ENCODE assay signal across 8 cellular contexts in genomic region chr9:127973169-127974001, GRCh38. TPM values are rescaled to one million over a fixed set of nuclear protein-coding genes. Genes with fewer than 3 reads are reported as not detected.
DNase-seq lines count a peak whose midpoint lies in the region; ATAC-seq and TF ChIP-seq lines count a peak whose summit lies in the region.
"Had no signal": no experiment of that assay in that cellular context is flagged by ENCODE, and none has a peak within 500 bp of the region (broad histone marks: within the 10 kb centered on the region; RNA-seq: fewer than 3 reads in every experiment).

No MANE protein-coding gene starts in this region.

- H4K20me1 ChIP-seq in Loucy (ENCODE audit: insufficient read depth, low read length, poor library complexity, severe bottlenecking), result peaks cover 70% of the 10 kb centered on the region

- H3K4me1 ChIP-seq in Loucy (ENCODE audit: insufficient read depth, low read length, poor library complexity, severe bottlenecking), result peaks cover 94% of the 10 kb centered on the region

- no peaks in the 10 kb centered on the region for H3F3A ChIP-seq in Loucy (ENCODE audit: low read depth)

- in situ Hi-C loops in GM13977 (cut with MboI; ENCODE audit: low pct_unique_long_range_greater_than_20kb, low sequenced_read_pairs, unreplicated experiment), result no loop called here

- CTCF ChIA-PET in activated CD8-positive, alpha-beta memory T cell treated with anti-CD3 and anti-CD28 coated beads, Interleukin-2, amount 10 ng/mL, durations not matched to agents 7 days and 5 days (lab: Charles Lee), result interaction anchor here (1.1 to 7.6 kb wide), 6 partner anchors 17 to 71 kb away, joined by 3 to 47 read pairs (median 6); no protein-coding TSS in a partner anchor

- H3K4me2 ChIP-seq in Loucy (ENCODE audit: low read depth, low read length, poor library complexity, severe bottlenecking), result peak overlapping the region; percentile 80

- no peak overlapping the region for H2AFZ ChIP-seq in Loucy (ENCODE audit: low read length)

- no peaks in the 10 kb centered on the region for H3K9me2 ChIP-seq in Loucy (replicated peaks; ENCODE audit: low read depth, low read length)

- no peak for ATAC-seq in activated CD8-positive, alpha-beta memory T cell treated with anti-CD3 and anti-CD28 coated beads, Interleukin-2, amount 10 ng/mL, durations not matched to agents 7 days and 5 days
- ATAC-seq in left ventricle myocardium superior, result peak; percentile 49
- no peak for ATAC-seq in stimulated activated effector memory CD8-positive, alpha-beta T cell treated with anti-CD3 and anti-CD28 coated beads, Interleukin-12 subunit alpha, Interleukin-12 subunit beta, amount 100 ng/mL, for 72 hours

- H3K9me3 Mint-ChIP-seq in activated CD8-positive, alpha-beta memory T cell treated with anti-CD3 and anti-CD28 coated beads, Interleukin-2, amount 10 ng/mL, durations not matched to agents 7 days and 5 days (ENCODE audit: low read depth), result no peaks in the 10 kb centered on the region
- no peaks in the 10 kb centered on the region for H3K9me3 Mint-ChIP-seq in stimulated activated effector memory CD8-positive, alpha-beta T cell treated with anti-CD3 and anti-CD28 coated beads, Interleukin-12 subunit alpha, Interleukin-12 subunit beta, amount 100 ng/mL, for 72 hours

- H3K9ac ChIP-seq in Loucy (ENCODE audit: low read depth, low read length, poor library complexity, severe bottlenecking), result peak overlapping the region; percentile 80

- H3K9me3 ChIP-seq in Loucy (ENCODE audit: insufficient read depth, low read depth, low read length), result no peaks in the 10 kb centered on the region

- peak overlapping the region; percentile 90 for H3K27ac Mint-ChIP-seq in activated CD8-positive, alpha-beta memory T cell treated with anti-CD3 and anti-CD28 coated beads, Interleukin-2, amount 10 ng/mL, durations not matched to agents 7 days and 5 days
- peak overlapping the region; percentile 92 for H3K27ac Mint-ChIP-seq in stimulated activated effector memory CD8-positive, alpha-beta T cell treated with anti-CD3 and anti-CD28 coated beads, Interleukin-12 subunit alpha, Interleukin-12 subunit beta, amount 100 ng/mL, for 72 hours

- peaks cover 96% of the 10 kb centered on the region for H3K79me2 ChIP-seq in Loucy (ENCODE audit: insufficient read depth, low read length)

- peaks cover 94% of the 10 kb centered on the region for H3K4me1 Mint-ChIP-seq in activated CD8-positive, alpha-beta memory T cell treated with anti-CD3 and anti-CD28 coated beads, Interleukin-2, amount 10 ng/mL, durations not matched to agents 7 days and 5 days
- peaks cover 99% of the 10 kb centered on the region for H3K4me1 Mint-ChIP-seq in stimulated activated effector memory CD8-positive, alpha-beta T cell treated with anti-CD3 and anti-CD28 coated beads, Interleukin-12 subunit alpha, Interleukin-12 subunit beta, amount 100 ng/mL, for 72 hours

- no peaks in the 10 kb centered on the region for H3K27me3 Mint-ChIP-seq in activated CD8-positive, alpha-beta memory T cell treated with anti-CD3 and anti-CD28 coated beads, Interleukin-2, amount 10 ng/mL, durations not matched to agents 7 days and 5 days

- no peaks in the 10 kb centered on the region for H3K27me3 ChIP-seq in Loucy (ENCODE audit: insufficient read depth, low read length, poor library complexity, severe bottlenecking)

- no peaks in the 10 kb centered on the region for H3K36me3 ChIP-seq in Loucy (ENCODE audit: insufficient read depth, low read length)

- H3K4me3 ChIP-seq in Loucy (ENCODE audit: low read length, poor library complexity, severe bottlenecking), result peak overlapping the region; percentile 40

- no peak for TF ChIP-seq CTCF in Loucy (conservative IDR thresholded peaks at IDR 0.05; ENCODE audit: low read length)
- no peak for TF ChIP-seq CTCF in GM13977 (IDR thresholded peaks at IDR 0.05; ENCODE audit: extremely low read depth, insufficient read depth, missing control alignments)

- peaks cover 12% of the 10 kb centered on the region for H3K36me3 Mint-ChIP-seq in activated CD8-positive, alpha-beta memory T cell treated with anti-CD3 and anti-CD28 coated beads, Interleukin-2, amount 10 ng/mL, durations not matched to agents 7 days and 5 days
- peaks cover 5% of the 10 kb centered on the region for H3K36me3 Mint-ChIP-seq in stimulated activated effector memory CD8-positive, alpha-beta T cell treated with anti-CD3 and anti-CD28 coated beads, Interleukin-12 subunit alpha, Interleukin-12 subunit beta, amount 100 ng/mL, for 72 hours

- no peak overlapping the region for H3K4me3 Mint-ChIP-seq in activated CD8-positive, alpha-beta memory T cell treated with anti-CD3 and anti-CD28 coated beads, Interleukin-2, amount 10 ng/mL, durations not matched to agents 7 days and 5 days
- H3K4me3 Mint-ChIP-seq in stimulated activated effector memory CD8-positive, alpha-beta T cell treated with anti-CD3 and anti-CD28 coated beads, Interleukin-12 subunit alpha, Interleukin-12 subunit beta, amount 100 ng/mL, for 72 hours, result peak overlapping the region; percentile 90

- DNase-seq in activated CD8-positive, alpha-beta memory T cell treated with anti-CD3 and anti-CD28 coated beads, Interleukin-2, amount 10 ng/mL, durations not matched to agents 7 days and 5 days, result no peak
- DNase-seq in left ventricle myocardium superior (peak; percentile 82), OCI-M2 (lab: John Stamatoyannopoulos, UW; ENCODE audit: unreplicated experiment) (no peak), GM13977 (ENCODE audit: low spot score) (no peak), CD1c-positive myeloid dendritic cell (ENCODE audit: extremely low spot score) (no peak)
- DNase-seq in stimulated activated effector memory CD8-positive, alpha-beta T cell treated with anti-CD3 and anti-CD28 coated beads, Interleukin-12 subunit alpha, Interleukin-12 subunit beta, amount 100 ng/mL, for 72 hours (ENCODE audit: low spot score in 2 of 2), result peak in 1 of 2 donors; percentile 51
- DNase-seq: foreskin melanocyte had no signal

- intact Hi-C loops in left ventricle myocardium superior (cut with micrococcal nuclease), result no loop called here

RNA-seq across cellular contexts. Expression of gene EEIG1, which starts 7.4 kb away (rescaled TPM):
- total RNA-seq in activated CD8-positive, alpha-beta memory T cell treated with anti-CD3 and anti-CD28 coated beads, Interleukin-2, amount 10 ng/mL, durations not matched to agents 7 days and 5 days, result 100 to 1,000 TPM in 1 of 2 experiments, 10 to 100 TPM in 1; 60.8 to 116 TPM
- 21.6 TPM for total RNA-seq in left ventricle myocardium superior

RNA-seq across cellular contexts. Expression of gene DPM2, which starts 35.7 kb away (rescaled TPM):
- total RNA-seq in activated CD8-positive, alpha-beta memory T cell treated with anti-CD3 and anti-CD28 coated beads, Interleukin-2, amount 10 ng/mL, durations not matched to agents 7 days and 5 days, result 10 to 100 TPM; 51.4 to 53.5 TPM
- 11.1 TPM for total RNA-seq in left ventricle myocardium superior

RNA-seq across cellular contexts. Expression of gene PIP5KL1, which starts 42.8 kb away (rescaled TPM):
- total RNA-seq in activated CD8-positive, alpha-beta memory T cell treated with anti-CD3 and anti-CD28 coated beads, Interleukin-2, amount 10 ng/mL, durations not matched to agents 7 days and 5 days, result 1 to 10 TPM; 1.8 to 2.6 TPM
- total RNA-seq in left ventricle myocardium superior, result not detected

RNA-seq across cellular contexts. Expression of gene ST6GALNAC4, which starts 56.5 kb away (rescaled TPM):
- total RNA-seq in activated CD8-positive, alpha-beta memory T cell treated with anti-CD3 and anti-CD28 coated beads, Interleukin-2, amount 10 ng/mL, durations not matched to agents 7 days and 5 days, result 10 to 100 TPM; 64.7 to 71.4 TPM
- total RNA-seq in left ventricle myocardium superior, result 28.5 TPM
